In genomic region chr18:49137093-49137492, GRCh38 we compare ENCODE assay signal across 17 cellular contexts.
"Had no signal": no experiment of that assay in that cellular context is flagged by ENCODE, and none has a peak within 500 bp of the region (broad histone marks: within the 10 kb centered on the region; RNA-seq: fewer than 3 reads in every experiment).

No MANE protein-coding gene starts in this region.

- DNase-seq: activated CD4-positive, alpha-beta T cell treated with anti-CD3 and anti-CD28 coated beads for 4 hours; activated CD8-positive, alpha-beta memory T cell treated with anti-CD3 and anti-CD28 coated beads, Interleukin-2, amount 50 U/mL, for 4 hours; activated CD8-positive, alpha-beta T cell treated with anti-CD3 and anti-CD28 coated beads for 36 hours; activated gamma-delta T cell treated with Interleukin-2 at 50 U/mL for 16 hours; activated naive CD4-positive, alpha-beta T cell treated with anti-CD3 and anti-CD28 coated beads, Interleukin-2, amount 10 ng/mL, durations not matched to agents 7 days and 5 days; activated naive CD8-positive, alpha-beta T cell treated with anti-CD3 and anti-CD28 coated beads for 36 hours; activated T-cell treated with anti-CD3 and anti-CD28 coated beads, Interleukin-2, amount 50 U/mL, for 72 hours; central memory CD4-positive, alpha-beta T cell; KG1; NCI-H1092; NCI-H1694 treated with DMSO at 0.1 percent for 48 hours; NCI-H2029 treated with DMSO at 0.1 percent for 48 hours; NCI-H446; NCI-H524; SJCRH30; SK-N-SH had no signal

- H3K9me3 ChIP-seq: SJCRH30, SK-N-SH had no signal

- H3K27ac ChIP-seq: SJCRH30 had no signal

- ATAC-seq: activated CD4-positive, CD25-positive, alpha-beta regulatory T cell treated with anti-CD3 and anti-CD28 coated beads, Interleukin-2, amount 50 U/mL, for 24 hours; activated CD8-positive, alpha-beta T cell treated with anti-CD3 and anti-CD28 coated beads for 36 hours; activated T-cell treated with anti-CD3 and anti-CD28 coated beads, Interleukin-2, amount 50 U/mL, for 72 hours had no signal

- H3K4me1 ChIP-seq: SJCRH30 had no signal

- H3K36me3 ChIP-seq: SJCRH30 had no signal

- H3K27me3 ChIP-seq: SJCRH30 had no signal

- H3K4me3 ChIP-seq: SJCRH30 had no signal
